ENCODE assay signal across 15 cellular contexts in genomic region chr6:6966127-6966526, GRCh38.
DNase-seq lines count a peak whose midpoint lies in the region; ATAC-seq and TF ChIP-seq lines count a peak whose summit lies in the region.
"Had no signal": no experiment of that assay in that cellular context is flagged by ENCODE, and none has a peak within 500 bp of the region (broad histone marks: within the 10 kb centered on the region; RNA-seq: fewer than 3 reads in every experiment).

No MANE protein-coding gene starts in this region.

- CTCF ChIA-PET in mammary epithelial cell (lab: Charles Lee; ENCODE audit: low non-redundant PET), result no interaction called here

- no peak for TF ChIP-seq CTCF in breast epithelium (IDR thresholded peaks at IDR 0.05)
- TF ChIP-seq CTCF in mammary epithelial cell (conservative IDR thresholded peaks at IDR 0.05 in 1 of 2, IDR thresholded peaks at IDR 0.05 in 1 of 2; ENCODE audit: extremely low read depth in 1 of 2, insufficient read depth in 1 of 2, low read depth in 1 of 2, low read length in 2 of 2), result no peak

- WGBS in mammary epithelial cell (ENCODE audit: low coverage, missing lambda C conversion rate), result 94% methylated on average over 1 of the region's 1 CpG
- WGBS in esophagus, 2 donors, result 52 to 80% methylated on average over 1 of the region's 1 CpG

- intact Hi-C loops in breast epithelium (cut with DNase I; ENCODE audit: low total_unique reads) (no loop called here), mammary epithelial cell (cut with micrococcal nuclease) (no loop called here)

- H3K9me3 ChIP-seq in breast epithelium (no peaks in the 10 kb centered on the region), mammary epithelial cell (replicated peaks; ENCODE audit: insufficient read depth, low read length) (no peaks in the 10 kb centered on the region), esophagus (ENCODE audit: control insufficient read depth in 2 of 2, insufficient read depth in 1 of 2, low read depth in 1 of 2, low read length in 1 of 2) (no peaks in the 10 kb centered on the region)

- H3K4me2 ChIP-seq in mammary epithelial cell (ENCODE audit: insufficient read depth, low read depth, low read length), result no peak overlapping the region

- no peaks in the 10 kb centered on the region for H3K79me2 ChIP-seq in mammary epithelial cell (ENCODE audit: insufficient read depth, low read length)

- H3K4me3 ChIP-seq in breast epithelium (no peak overlapping the region), mammary epithelial cell (replicated peaks in 1 of 3; ENCODE audit: insufficient read depth in 1 of 3, low read depth in 2 of 3, low read length in 3 of 3) (no peak overlapping the region), esophagus (ENCODE audit: low read depth in 1 of 2, low read length in 2 of 2) (no peak overlapping the region)

- H3K9ac ChIP-seq in mammary epithelial cell (ENCODE audit: insufficient read depth, low read length), result no peak overlapping the region

- no peaks in the 10 kb centered on the region for H4K20me1 ChIP-seq in mammary epithelial cell (ENCODE audit: insufficient read depth, low read length)

- no peak for ATAC-seq in HG03135 (IDR thresholded peaks at IDR 0.05; ENCODE audit: unreplicated experiment)
- ATAC-seq: CD8-positive, alpha-beta T cell had no signal

- H3K4me1 ChIP-seq in breast epithelium, result no peaks in the 10 kb centered on the region
- H3K4me1 ChIP-seq in mammary epithelial cell (ENCODE audit: insufficient read depth, low read length), result peaks cover 14% of the 10 kb centered on the region
- H3K4me1 ChIP-seq in esophagus (ENCODE audit: control insufficient read depth in 2 of 2, insufficient read depth in 2 of 2, low read length in 1 of 2), result peaks cover 0 to 17% of the 10 kb centered on the region in 2 donors

- no peak for TF ChIP-seq POLR2A in breast epithelium (IDR thresholded peaks at IDR 0.05)

- H3K27ac ChIP-seq in breast epithelium (peak overlapping the region; percentile 53 to 55), mammary epithelial cell (ENCODE audit: insufficient read depth, low read depth, low read length) (no peak overlapping the region), esophagus (ENCODE audit: low read depth in 2 of 2, low read length in 1 of 2) (peak overlapping the region; percentile 1 to 75)
- H3K27ac ChIP-seq: 22Rv1 had no signal

- DNase-seq in breast epithelium (ENCODE audit: low spot score in 2 of 2), result no peak
- no peak for DNase-seq in mammary epithelial cell
- DNase-seq in kidney tubule cell (ENCODE audit: low spot score), result peak; percentile 70
- DNase-seq in renal cortical epithelial cell (ENCODE audit: low read depth), result peak; percentile 94
- no peak for DNase-seq in NCI-H526 treated with DMSO at 0.1 percent for 48 hours (lab: John Stamatoyannopoulos, UW)
- DNase-seq in NCI-H345 (lab: John Stamatoyannopoulos, UW), result no peak
- DNase-seq: CD8-positive, alpha-beta T cell; COR-L47; DMS53; GF-D8; HCEC 1CT; HFFc6 had no signal

- in situ Hi-C loops in mammary epithelial cell (cut with MboI; ENCODE audit: low sequenced_read_pairs in 2 of 2), result no loop called here

- dilution Hi-C loops in mammary epithelial cell (cut with HindIII; ENCODE audit: low sequenced_read_pairs), result no loop called here

- H3K36me3 ChIP-seq in breast epithelium (no peaks in the 10 kb centered on the region), mammary epithelial cell (ENCODE audit: insufficient read depth, low read length) (no peaks in the 10 kb centered on the region), esophagus (ENCODE audit: control insufficient read depth in 2 of 2, insufficient read depth in 2 of 2, low read length in 1 of 2) (no peaks in the 10 kb centered on the region)

- no peaks in the 10 kb centered on the region for H3K27me3 ChIP-seq in breast epithelium
- no peaks in the 10 kb centered on the region for H3K27me3 ChIP-seq in mammary epithelial cell (ENCODE audit: insufficient read depth, low read length)
- H3K27me3 ChIP-seq in esophagus (ENCODE audit: control insufficient read depth in 1 of 2, insufficient read depth in 2 of 2, low read length in 2 of 2), result no peaks in the 10 kb centered on the region

- no peak overlapping the region for H2AFZ ChIP-seq in mammary epithelial cell (ENCODE audit: low read depth, low read length)

- no TSS peak for BruUV-seq in mammary epithelial cell (replicated peaks; lab: Mats Ljungman, UMichigan)

Comparison
In these comparisons a context has a peak if more than half of its experiments do, and no peak if none do; other contexts are left out.
1. DNase-seq: peak in kidney tubule cell (single experiment) and renal cortical epithelial cell (single experiment); none in breast epithelium (0 of 2), mammary epithelial cell (single experiment), NCI-H526 treated with DMSO at 0.1 percent for 48 hours (single experiment) and NCI-H345 (single experiment).